ENCODE assay signal across 22 cellular contexts in the genomic region with DNA sequence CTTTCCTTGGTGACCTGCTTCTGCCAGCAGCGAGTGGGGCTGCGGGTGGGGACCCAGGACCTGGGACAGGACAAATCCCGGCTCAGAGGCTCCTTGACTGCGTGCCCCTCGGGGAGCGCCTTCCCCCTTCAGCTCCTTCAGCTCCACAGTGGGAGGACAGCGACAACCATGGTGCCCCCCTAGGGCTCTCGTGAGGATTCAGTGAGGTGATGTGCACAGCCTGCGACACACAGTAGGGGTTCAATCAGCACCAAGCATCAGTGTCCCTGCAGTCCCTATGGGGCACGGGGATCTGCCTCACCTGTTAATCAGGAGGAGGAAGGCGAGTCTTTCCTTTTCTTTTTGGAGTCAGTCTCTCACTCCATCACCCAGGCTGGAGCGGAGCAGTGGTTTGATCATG.
"Had no signal": no experiment of that assay in that cellular context is flagged by ENCODE, and none has a peak within 500 bp of the region (broad histone marks: within the 10 kb centered on the region; RNA-seq: fewer than 3 reads in every experiment).

No MANE protein-coding gene starts in this region.

- DNase-seq: cortex of kidney; effector CD8-positive, alpha-beta T cell; heart right ventricle; islet precursor cell; mesenchymal stem cell; midbrain; naive B cell; small intestine; stimulated activated CD4-positive, alpha-beta T cell treated with anti-CD3 and anti-CD28 coated beads, Interleukin-4, amount 100 ng/mL, for 1 hour; stimulated activated CD8-positive, alpha-beta memory T cell treated with anti-CD3 and anti-CD28 coated beads, Interleukin-4, amount 100 ng/mL, for 48 hours; stimulated activated naive CD8-positive, alpha-beta T cell treated with anti-CD3 and anti-CD28 coated beads, Interleukin-15, Interleukin-2, amounts not matched to agents 100 U/mL and 50 U/mL, for 24 hours; thyroid gland had no signal

- H3K27ac ChIP-seq: dorsolateral prefrontal cortex, heart right ventricle, left lung, right atrium auricular region, suprapubic skin, thyroid gland, upper lobe of left lung, vagina had no signal

- ATAC-seq: esophagus mucosa; heart right ventricle; left lung; stimulated activated effector memory CD8-positive, alpha-beta T cell treated with anti-CD3 and anti-CD28 coated beads, Interleukin-12 subunit alpha, Interleukin-12 subunit beta, amount 100 ng/mL, for 72 hours; stimulated activated naive CD8-positive, alpha-beta T cell treated with anti-CD3 and anti-CD28 coated beads, Interleukin-15, Interleukin-2, amounts not matched to agents 100 U/mL and 50 U/mL, for 24 hours had no signal

- H3K36me3 ChIP-seq: right atrium auricular region, suprapubic skin, thyroid gland, vagina had no signal

- H3K27me3 ChIP-seq: dorsolateral prefrontal cortex, heart right ventricle, right atrium auricular region, suprapubic skin, thyroid gland, upper lobe of left lung, vagina had no signal

- FAIRE-seq: frontal cortex, small intestine had no signal

- H3K9me3 ChIP-seq: heart right ventricle, left lung, right atrium auricular region, suprapubic skin, thyroid gland, upper lobe of left lung, vagina had no signal

- H3K4me3 ChIP-seq: dorsolateral prefrontal cortex, heart right ventricle, left lung, lung, right atrium auricular region, suprapubic skin, thyroid gland, upper lobe of left lung, vagina had no signal
